In genomic region chr1:22601610-22602009, GRCh38 we compare ENCODE assay signal across 41 cellular contexts. TPM values are rescaled to one million over a fixed set of nuclear protein-coding genes. Genes with fewer than 3 reads are reported as not detected.
"Had no signal": no experiment of that assay in that cellular context is flagged by ENCODE, and none has a peak within 500 bp of the region (broad histone marks: within the 10 kb centered on the region; RNA-seq: fewer than 3 reads in every experiment).

No MANE protein-coding gene starts in this region.

- H3K36me3 ChIP-seq: adrenal gland, ascending aorta, brain microvascular endothelial cell, breast epithelium, cardiac muscle cell had no signal

- H3K4me3 Mint-ChIP-seq: activated naive CD4-positive, alpha-beta T cell treated with anti-CD3 and anti-CD28 coated beads for 36 hours; activated naive CD4-positive, alpha-beta T cell treated with anti-CD3 and anti-CD28 coated beads, Interleukin-2, amount 10 ng/mL, durations not matched to agents 7 days and 5 days; activated naive CD4-positive, alpha-beta T cell treated with anti-CD3 and anti-CD28 coated beads, Interleukin-2, amount 50 U/mL, for 24 hours; activated naive CD8-positive, alpha-beta T cell; activated naive CD8-positive, alpha-beta T cell treated with anti-CD3 and anti-CD28 coated beads for 36 hours; activated naive CD8-positive, alpha-beta T cell treated with anti-CD3 and anti-CD28 coated beads, Interleukin-2, amount 10 ng/mL, durations not matched to agents 7 days and 5 days; activated naive CD8-positive, alpha-beta T cell treated with anti-CD3 and anti-CD28 coated beads, Interleukin-2, amount 50 U/mL, for 24 hours; activated T-cell treated with anti-CD3 and anti-CD28 coated beads, Interleukin-2, amount 50 U/mL, for 24 hours; activated T-cell treated with anti-CD3 and anti-CD28 coated beads, Interleukin-2, amount 50 U/mL, for 4 hours; activated T-cell treated with anti-CD3 and anti-CD28 coated beads, Interleukin-2, amount 50 U/mL, for 72 hours; activated T-helper 1 cell treated with anti-CD3 and anti-CD28 coated beads, Interleukin-12 subunit alpha, Interleukin-12 subunit beta, Interleukin-2, Interleukin-4 antibody, amounts not matched to agents 30 ng/mL and 10 ng/mL and 1 ng/mL, durations not matched to agents 14 hours and 24 hours and 36 hours; activated T-helper 17 cell treated with anti-CD3 and anti-CD28 coated beads, Interleukin-2, amount 50 U/mL, for 72 hours; brain; central memory CD8-positive, alpha-beta T cell had no signal

- H3K9me3 ChIP-seq: adrenal gland, ascending aorta, body of pancreas, breast epithelium had no signal

- H3K9me3 Mint-ChIP-seq: activated naive CD4-positive, alpha-beta T cell treated with anti-CD3 and anti-CD28 coated beads for 36 hours; activated naive CD4-positive, alpha-beta T cell treated with anti-CD3 and anti-CD28 coated beads, Interleukin-2, amount 10 ng/mL, durations not matched to agents 7 days and 5 days; activated naive CD4-positive, alpha-beta T cell treated with anti-CD3 and anti-CD28 coated beads, Interleukin-2, amount 50 U/mL, for 24 hours; activated naive CD4-positive, alpha-beta T cell treated with anti-CD3 and anti-CD28 coated beads, Interleukin-2, amount 50 U/mL, for 72 hours; activated naive CD8-positive, alpha-beta T cell treated with anti-CD3 and anti-CD28 coated beads for 36 hours; activated naive CD8-positive, alpha-beta T cell treated with anti-CD3 and anti-CD28 coated beads, Interleukin-2, amount 10 ng/mL, durations not matched to agents 7 days and 5 days; activated naive CD8-positive, alpha-beta T cell treated with anti-CD3 and anti-CD28 coated beads, Interleukin-2, amount 50 U/mL, for 24 hours; activated T-cell treated with anti-CD3 and anti-CD28 coated beads, Interleukin-2, amount 50 U/mL, for 24 hours; activated T-cell treated with anti-CD3 and anti-CD28 coated beads, Interleukin-2, amount 50 U/mL, for 4 hours; activated T-cell treated with anti-CD3 and anti-CD28 coated beads, Interleukin-2, amount 50 U/mL, for 72 hours; activated T-helper 1 cell treated with anti-CD3 and anti-CD28 coated beads, Interleukin-12 subunit alpha, Interleukin-12 subunit beta, Interleukin-2, Interleukin-4 antibody, amounts not matched to agents 30 ng/mL and 10 ng/mL and 1 ng/mL, durations not matched to agents 14 hours and 24 hours and 36 hours; activated T-helper 17 cell treated with anti-CD3 and anti-CD28 coated beads, Interleukin-2, amount 50 U/mL, for 72 hours; activated T-helper 2 cell treated with anti-CD3 and anti-CD28 coated beads, Interferon-gamma antibody, Interleukin-2, Interleukin-4, amounts not matched to agents 10 μg/mL and 5 μg/mL and 100 μg/mL, durations not matched to agents 14 hours and 24 hours and 36 hours; central memory CD8-positive, alpha-beta T cell had no signal

- H3K4me1 Mint-ChIP-seq: activated naive CD4-positive, alpha-beta T cell treated with anti-CD3 and anti-CD28 coated beads, Interleukin-2, amount 10 ng/mL, durations not matched to agents 7 days and 5 days; activated naive CD4-positive, alpha-beta T cell treated with anti-CD3 and anti-CD28 coated beads, Interleukin-2, amount 50 U/mL, for 24 hours; activated naive CD8-positive, alpha-beta T cell treated with anti-CD3 and anti-CD28 coated beads for 36 hours; activated naive CD8-positive, alpha-beta T cell treated with anti-CD3 and anti-CD28 coated beads, Interleukin-2, amount 10 ng/mL, durations not matched to agents 7 days and 5 days; activated naive CD8-positive, alpha-beta T cell treated with anti-CD3 and anti-CD28 coated beads, Interleukin-2, amount 50 U/mL, for 24 hours; activated T-helper 17 cell treated with anti-CD3 and anti-CD28 coated beads, Interleukin-2, amount 50 U/mL, for 72 hours; brain; central memory CD8-positive, alpha-beta T cell had no signal

- H3K36me3 Mint-ChIP-seq: activated naive CD4-positive, alpha-beta T cell treated with anti-CD3 and anti-CD28 coated beads, Interleukin-2, amount 10 ng/mL, durations not matched to agents 7 days and 5 days; activated naive CD4-positive, alpha-beta T cell treated with anti-CD3 and anti-CD28 coated beads, Interleukin-2, amount 50 U/mL, for 24 hours; activated naive CD4-positive, alpha-beta T cell treated with anti-CD3 and anti-CD28 coated beads, Interleukin-2, amount 50 U/mL, for 72 hours; activated naive CD8-positive, alpha-beta T cell; activated naive CD8-positive, alpha-beta T cell treated with anti-CD3 and anti-CD28 coated beads for 36 hours; activated naive CD8-positive, alpha-beta T cell treated with anti-CD3 and anti-CD28 coated beads, Interleukin-2, amount 10 ng/mL, durations not matched to agents 7 days and 5 days; brain had no signal

- ATAC-seq: activated naive CD4-positive, alpha-beta T cell treated with anti-CD3 and anti-CD28 coated beads, Interleukin-2, amount 50 U/mL, for 72 hours; activated naive CD8-positive, alpha-beta T cell treated with anti-CD3 and anti-CD28 coated beads, Interleukin-2, amount 50 U/mL, for 24 hours; activated T-cell treated with anti-CD3 and anti-CD28 coated beads, Interleukin-2, amount 50 U/mL, for 4 hours; activated T-cell treated with anti-CD3 and anti-CD28 coated beads, Interleukin-2, amount 50 U/mL, for 72 hours; activated T-helper 17 cell treated with anti-CD3 and anti-CD28 coated beads, Interleukin-2, amount 50 U/mL, for 72 hours; body of pancreas had no signal

- H3K27ac ChIP-seq: adrenal gland, ascending aorta, body of pancreas, brain microvascular endothelial cell, breast epithelium, cardiac muscle cell had no signal

- DNase-seq: activated effector memory CD4-positive, alpha-beta T cell treated with anti-CD3 and anti-CD28 coated beads, Interleukin-2, amount 50 U/mL, for 16 hours; activated effector memory CD4-positive, alpha-beta T cell treated with Interleukin-2 at 50 U/mL for 16 hours; activated gamma-delta T cell; activated gamma-delta T cell treated with Interleukin-2 at 50 U/mL for 16 hours; activated naive CD4-positive, alpha-beta T cell; activated naive CD4-positive, alpha-beta T cell treated with anti-CD3 and anti-CD28 coated beads for 36 hours; activated naive CD4-positive, alpha-beta T cell treated with anti-CD3 and anti-CD28 coated beads, Interleukin-2, amount 10 ng/mL, durations not matched to agents 7 days and 5 days; activated naive CD4-positive, alpha-beta T cell treated with anti-CD3 and anti-CD28 coated beads, Interleukin-2, amount 50 U/mL, for 16 hours; activated naive CD4-positive, alpha-beta T cell treated with Interleukin-2 at 50 U/mL for 16 hours; activated naive CD8-positive, alpha-beta T cell treated with anti-CD3 and anti-CD28 coated beads for 36 hours; activated naive CD8-positive, alpha-beta T cell treated with anti-CD3 and anti-CD28 coated beads, Interleukin-2, amount 10 ng/mL, durations not matched to agents 7 days and 5 days; activated naive CD8-positive, alpha-beta T cell treated with anti-CD3 and anti-CD28 coated beads, Interleukin-2, amount 50 U/mL, for 24 hours; activated T-cell treated with anti-CD3 and anti-CD28 coated beads for 4 hours; activated T-cell treated with anti-CD3 and anti-CD28 coated beads, Interleukin-2, amount 50 U/mL, for 1 hour; activated T-cell treated with anti-CD3 and anti-CD28 coated beads, Interleukin-2, amount 50 U/mL, for 24 hours; activated T-cell treated with anti-CD3 and anti-CD28 coated beads, Interleukin-2, amount 50 U/mL, for 4 hours; activated T-cell treated with anti-CD3 and anti-CD28 coated beads, Interleukin-2, amount 50 U/mL, for 48 hours; activated T-cell treated with anti-CD3 and anti-CD28 coated beads, Interleukin-2, amount 50 U/mL, for 72 hours; adrenal gland; amniotic stem cell; amygdala; anterior cingulate cortex; aorta; body of pancreas; brain microvascular endothelial cell; central memory CD4-positive, alpha-beta T cell; cerebellar nuclear complex had no signal

- H3K27ac Mint-ChIP-seq: activated naive CD4-positive, alpha-beta T cell treated with anti-CD3 and anti-CD28 coated beads for 36 hours; activated naive CD4-positive, alpha-beta T cell treated with anti-CD3 and anti-CD28 coated beads, Interleukin-2, amount 10 ng/mL, durations not matched to agents 7 days and 5 days; activated naive CD4-positive, alpha-beta T cell treated with anti-CD3 and anti-CD28 coated beads, Interleukin-2, amount 50 U/mL, for 24 hours; activated naive CD4-positive, alpha-beta T cell treated with anti-CD3 and anti-CD28 coated beads, Interleukin-2, amount 50 U/mL, for 72 hours; activated naive CD8-positive, alpha-beta T cell; activated naive CD8-positive, alpha-beta T cell treated with anti-CD3 and anti-CD28 coated beads for 36 hours; activated naive CD8-positive, alpha-beta T cell treated with anti-CD3 and anti-CD28 coated beads, Interleukin-2, amount 10 ng/mL, durations not matched to agents 7 days and 5 days; activated naive CD8-positive, alpha-beta T cell treated with anti-CD3 and anti-CD28 coated beads, Interleukin-2, amount 50 U/mL, for 24 hours; activated T-cell treated with anti-CD3 and anti-CD28 coated beads, Interleukin-2, amount 50 U/mL, for 24 hours; activated T-cell treated with anti-CD3 and anti-CD28 coated beads, Interleukin-2, amount 50 U/mL, for 72 hours; activated T-helper 1 cell treated with anti-CD3 and anti-CD28 coated beads, Interleukin-12 subunit alpha, Interleukin-12 subunit beta, Interleukin-2, Interleukin-4 antibody, amounts not matched to agents 30 ng/mL and 10 ng/mL and 1 ng/mL, durations not matched to agents 14 hours and 24 hours and 36 hours; activated T-helper 17 cell treated with anti-CD3 and anti-CD28 coated beads, Interleukin-2, amount 50 U/mL, for 72 hours; activated T-helper 2 cell treated with anti-CD3 and anti-CD28 coated beads, Interferon-gamma antibody, Interleukin-2, Interleukin-4, amounts not matched to agents 10 μg/mL and 5 μg/mL and 100 μg/mL, durations not matched to agents 14 hours and 24 hours and 36 hours; brain had no signal

- H3K4me3 ChIP-seq: adrenal gland, ascending aorta, body of pancreas, breast epithelium, cardiac muscle cell had no signal

- H3K4me1 ChIP-seq: adrenal gland, ascending aorta, body of pancreas, breast epithelium had no signal

RNA-seq across cellular contexts. Expression of gene C1QA, which starts 34.8 kb away (rescaled TPM):
- total RNA-seq: activated naive CD4-positive, alpha-beta T cell treated with anti-CD3 and anti-CD28 coated beads for 36 hours; activated naive CD4-positive, alpha-beta T cell treated with anti-CD3 and anti-CD28 coated beads, Interleukin-2, amount 50 U/mL, for 72 hours; activated naive CD8-positive, alpha-beta T cell treated with anti-CD3 and anti-CD28 coated beads for 36 hours; activated T-cell treated with anti-CD3 and anti-CD28 coated beads, Interleukin-2, amount 50 U/mL, for 72 hours; activated T-helper 1 cell treated with anti-CD3 and anti-CD28 coated beads, Interleukin-12 subunit alpha, Interleukin-12 subunit beta, Interleukin-2, Interleukin-4 antibody, amounts not matched to agents 30 ng/mL and 10 ng/mL and 1 ng/mL, durations not matched to agents 14 hours and 24 hours and 36 hours; activated T-helper 17 cell treated with anti-CD3 and anti-CD28 coated beads, Interleukin-2, amount 50 U/mL, for 72 hours; activated T-helper 2 cell treated with anti-CD3 and anti-CD28 coated beads, Interferon-gamma antibody, Interleukin-2, Interleukin-4, amounts not matched to agents 10 μg/mL and 5 μg/mL and 100 μg/mL, durations not matched to agents 14 hours and 24 hours and 36 hours; astrocyte; bronchial epithelial cell; cardiac muscle cell had no signal
- polyA plus RNA-seq: cardiac muscle cell had no signal

RNA-seq across cellular contexts. Expression of gene EPHA8, which starts 38.3 kb away (rescaled TPM):
- total RNA-seq: activated naive CD4-positive, alpha-beta T cell treated with anti-CD3 and anti-CD28 coated beads for 36 hours; activated naive CD4-positive, alpha-beta T cell treated with anti-CD3 and anti-CD28 coated beads, Interleukin-2, amount 50 U/mL, for 72 hours; activated naive CD8-positive, alpha-beta T cell treated with anti-CD3 and anti-CD28 coated beads for 36 hours; activated naive CD8-positive, alpha-beta T cell treated with anti-CD3 and anti-CD28 coated beads, Interleukin-2, amount 10 ng/mL, durations not matched to agents 7 days and 5 days; activated T-cell treated with anti-CD3 and anti-CD28 coated beads, Interleukin-2, amount 50 U/mL, for 4 hours; activated T-cell treated with anti-CD3 and anti-CD28 coated beads, Interleukin-2, amount 50 U/mL, for 72 hours; activated T-helper 1 cell treated with anti-CD3 and anti-CD28 coated beads, Interleukin-12 subunit alpha, Interleukin-12 subunit beta, Interleukin-2, Interleukin-4 antibody, amounts not matched to agents 30 ng/mL and 10 ng/mL and 1 ng/mL, durations not matched to agents 14 hours and 24 hours and 36 hours; activated T-helper 17 cell treated with anti-CD3 and anti-CD28 coated beads, Interleukin-2, amount 50 U/mL, for 72 hours; activated T-helper 2 cell treated with anti-CD3 and anti-CD28 coated beads, Interferon-gamma antibody, Interleukin-2, Interleukin-4, amounts not matched to agents 10 μg/mL and 5 μg/mL and 100 μg/mL, durations not matched to agents 14 hours and 24 hours and 36 hours; aorta; ascending aorta; breast epithelium; bronchial epithelial cell; cardiac septum had no signal
- polyA plus RNA-seq: aorta had no signal

RNA-seq across cellular contexts. Expression of gene C1QC, which starts 41.8 kb away (rescaled TPM):
- total RNA-seq: activated naive CD4-positive, alpha-beta T cell treated with anti-CD3 and anti-CD28 coated beads for 36 hours; activated naive CD4-positive, alpha-beta T cell treated with anti-CD3 and anti-CD28 coated beads, Interleukin-2, amount 50 U/mL, for 72 hours; activated naive CD8-positive, alpha-beta T cell treated with anti-CD3 and anti-CD28 coated beads for 36 hours; activated T-cell treated with anti-CD3 and anti-CD28 coated beads, Interleukin-2, amount 50 U/mL, for 72 hours; activated T-helper 1 cell treated with anti-CD3 and anti-CD28 coated beads, Interleukin-12 subunit alpha, Interleukin-12 subunit beta, Interleukin-2, Interleukin-4 antibody, amounts not matched to agents 30 ng/mL and 10 ng/mL and 1 ng/mL, durations not matched to agents 14 hours and 24 hours and 36 hours; activated T-helper 17 cell treated with anti-CD3 and anti-CD28 coated beads, Interleukin-2, amount 50 U/mL, for 72 hours; activated T-helper 2 cell treated with anti-CD3 and anti-CD28 coated beads, Interferon-gamma antibody, Interleukin-2, Interleukin-4, amounts not matched to agents 10 μg/mL and 5 μg/mL and 100 μg/mL, durations not matched to agents 14 hours and 24 hours and 36 hours; astrocyte; bronchial epithelial cell; cardiac muscle cell had no signal
- polyA plus RNA-seq: cardiac muscle cell had no signal

RNA-seq across cellular contexts. Expression of gene C1QB, which starts 51.4 kb away (rescaled TPM):
- total RNA-seq: activated naive CD4-positive, alpha-beta T cell treated with anti-CD3 and anti-CD28 coated beads for 36 hours; activated naive CD4-positive, alpha-beta T cell treated with anti-CD3 and anti-CD28 coated beads, Interleukin-2, amount 50 U/mL, for 72 hours; activated naive CD8-positive, alpha-beta T cell treated with anti-CD3 and anti-CD28 coated beads for 36 hours; activated T-cell treated with anti-CD3 and anti-CD28 coated beads, Interleukin-2, amount 50 U/mL, for 72 hours; activated T-helper 1 cell treated with anti-CD3 and anti-CD28 coated beads, Interleukin-12 subunit alpha, Interleukin-12 subunit beta, Interleukin-2, Interleukin-4 antibody, amounts not matched to agents 30 ng/mL and 10 ng/mL and 1 ng/mL, durations not matched to agents 14 hours and 24 hours and 36 hours; activated T-helper 17 cell treated with anti-CD3 and anti-CD28 coated beads, Interleukin-2, amount 50 U/mL, for 72 hours; activated T-helper 2 cell treated with anti-CD3 and anti-CD28 coated beads, Interferon-gamma antibody, Interleukin-2, Interleukin-4, amounts not matched to agents 10 μg/mL and 5 μg/mL and 100 μg/mL, durations not matched to agents 14 hours and 24 hours and 36 hours; astrocyte; bronchial epithelial cell; cardiac muscle cell had no signal
- polyA plus RNA-seq: cardiac muscle cell had no signal
